Comparison of ENCODE assay signal across 19 cellular contexts in the genomic region with DNA sequence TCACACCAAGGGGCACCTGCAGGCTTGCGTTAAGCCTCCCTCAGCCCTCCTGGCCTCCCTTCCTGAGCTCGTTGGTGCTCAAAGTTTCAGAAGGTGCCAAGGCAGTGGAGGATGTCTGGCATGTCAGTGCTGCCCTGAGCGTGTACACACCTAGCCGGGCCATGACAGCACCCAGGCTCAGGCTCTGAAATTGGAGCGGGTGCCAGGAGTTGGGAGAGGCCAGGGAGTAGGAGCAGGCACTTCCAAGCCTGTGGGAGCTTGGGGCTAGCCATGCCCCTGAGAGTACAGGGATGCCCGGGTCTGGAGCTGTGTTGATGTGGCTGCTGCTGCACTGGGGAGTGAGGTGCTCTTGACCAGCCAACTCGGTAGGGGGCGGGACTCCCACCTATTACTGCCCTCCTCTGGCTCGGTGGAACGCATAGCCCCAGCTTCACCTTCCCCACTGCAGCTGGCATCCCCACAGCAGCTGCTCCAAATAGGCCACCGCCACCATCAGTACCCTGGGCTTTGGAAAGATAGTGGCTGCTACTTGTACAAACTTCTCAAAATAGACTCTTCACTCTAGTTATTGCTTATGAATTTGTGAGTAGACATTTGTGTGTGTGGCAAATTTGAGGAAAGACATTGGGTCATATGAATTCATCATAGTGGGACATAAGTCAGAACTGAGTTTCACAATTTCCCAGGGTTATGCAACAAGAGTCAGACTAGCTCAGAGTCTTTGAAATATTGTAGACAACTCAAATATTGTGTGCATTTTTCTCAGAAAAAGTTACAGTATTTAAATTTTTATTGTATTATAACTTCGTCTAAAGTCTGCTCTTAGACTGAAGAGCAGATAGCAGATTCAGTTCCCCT. TPM values are rescaled to one million over a fixed set of nuclear protein-coding genes. Genes with fewer than 3 reads are reported as not detected.
A peak's percentile ranks its signal among the peaks of the same experiment; 100 is the strongest.
DNase-seq lines count a peak whose midpoint lies in the region; ATAC-seq and TF ChIP-seq lines count a peak whose summit lies in the region.
"Had no signal": no experiment of that assay in that cellular context is flagged by ENCODE, and none has a peak within 500 bp of the region (broad histone marks: within the 10 kb centered on the region; RNA-seq: fewer than 3 reads in every experiment).

No MANE protein-coding gene starts in this region.

- CTCF ChIA-PET in MCF 10A (lab: Yijun Ruan, JAX): interaction anchor here (1.3 to 1.4 kb wide), 2 partner anchors 18 to 23 kb away, joined by 3 to 4 read pairs; no protein-coding TSS in a partner anchor
- CTCF ChIA-PET in mammary epithelial cell (lab: Charles Lee; ENCODE audit: low non-redundant PET): no interaction called here

- no peak overlapping the region for H3K27ac Mint-ChIP-seq in MCF 10A (ENCODE audit: low read depth, unreplicated experiment)
- H3K27ac Mint-ChIP-seq: activated CD4-positive, alpha-beta memory T cell treated with anti-CD3 and anti-CD28 coated beads for 36 hours; activated T-helper 1 cell treated with anti-CD3 and anti-CD28 coated beads, Interleukin-12 subunit alpha, Interleukin-12 subunit beta, Interleukin-2, Interleukin-4 antibody, amounts not matched to agents 30 ng/mL and 10 ng/mL and 1 ng/mL, durations not matched to agents 14 hours and 24 hours and 36 hours; IgD-negative memory B cell had no signal

- in situ Hi-C loops in mammary epithelial cell (cut with MboI; ENCODE audit: low sequenced_read_pairs in 2 of 2): no loop called here

- H3K27me3 ChIP-seq in breast epithelium (no peaks in the 10 kb centered on the region), mammary epithelial cell (ENCODE audit: insufficient read depth, low read length) (no peaks in the 10 kb centered on the region), left lung (no peaks in the 10 kb centered on the region), upper lobe of right lung (no peaks in the 10 kb centered on the region)
- H3K27me3 ChIP-seq: Peyer's patch, thyroid gland had no signal

- no peaks in the 10 kb centered on the region for H3K9me3 Mint-ChIP-seq in MCF 10A (ENCODE audit: unreplicated experiment)

- H3K4me3 Mint-ChIP-seq in MCF 10A (ENCODE audit: unreplicated experiment): no peak overlapping the region
- H3K4me3 Mint-ChIP-seq: activated CD4-positive, alpha-beta memory T cell treated with anti-CD3 and anti-CD28 coated beads for 36 hours; activated T-helper 1 cell treated with anti-CD3 and anti-CD28 coated beads, Interleukin-12 subunit alpha, Interleukin-12 subunit beta, Interleukin-2, Interleukin-4 antibody, amounts not matched to agents 30 ng/mL and 10 ng/mL and 1 ng/mL, durations not matched to agents 14 hours and 24 hours and 36 hours had no signal

- peak; percentile 57 for DNase-seq in MCF 10A (ENCODE audit: unreplicated experiment)
- no peak for DNase-seq in breast epithelium (ENCODE audit: low spot score in 2 of 2)
- peak; percentile 32 for DNase-seq in mammary epithelial cell
- DNase-seq in left lung: no peak
- DNase-seq in upper lobe of right lung: no peak
- DNase-seq in superior temporal gyrus (ENCODE audit: extremely low spot score): no peak
- no peak for DNase-seq in dermis blood vessel endothelial cell
- DNase-seq in NCI-H748 treated with DMSO at 0.1 percent for 48 hours (lab: John Stamatoyannopoulos, UW): no peak
- DNase-seq: activated CD4-positive, alpha-beta memory T cell treated with anti-CD3 and anti-CD28 coated beads for 36 hours; C1 segment of cervical spinal cord; foreskin melanocyte; NCI-H1092; NCI-H2107; NCI-H524 treated with DMSO at 0.1 percent for 48 hours; Peyer's patch; posterior cingulate gyrus; thyroid gland had no signal

- no peaks in the 10 kb centered on the region for H3K36me3 Mint-ChIP-seq in MCF 10A (ENCODE audit: insufficient read depth, unreplicated experiment)
- H3K36me3 Mint-ChIP-seq: IgD-negative memory B cell had no signal

- H3K9me3 ChIP-seq in breast epithelium (peaks cover 17 to 23% of the 10 kb centered on the region in 2 donors), mammary epithelial cell (replicated peaks; ENCODE audit: insufficient read depth, low read length) (no peaks in the 10 kb centered on the region), left lung (peaks cover 0 to 20% of the 10 kb centered on the region in 2 donors), upper lobe of right lung (no peaks in the 10 kb centered on the region)
- H3K9me3 ChIP-seq: Peyer's patch, thyroid gland had no signal

- H3K4me1 Mint-ChIP-seq in MCF 10A (ENCODE audit: insufficient read depth, unreplicated experiment): peaks cover 5% of the 10 kb centered on the region

- no peaks in the 10 kb centered on the region for H4K20me1 ChIP-seq in mammary epithelial cell (ENCODE audit: insufficient read depth, low read length)

- H3K4me3 ChIP-seq in breast epithelium (no peak overlapping the region), mammary epithelial cell (replicated peaks in 1 of 3; ENCODE audit: insufficient read depth in 1 of 3, low read depth in 2 of 3, low read length in 3 of 3) (no peak overlapping the region), left lung (no peak overlapping the region), upper lobe of right lung (no peak overlapping the region)
- H3K4me3 ChIP-seq: Peyer's patch, thyroid gland had no signal

- H3K4me2 ChIP-seq in mammary epithelial cell (ENCODE audit: insufficient read depth, low read depth, low read length): no peak overlapping the region

- H3K27ac ChIP-seq in breast epithelium (no peak overlapping the region), mammary epithelial cell (ENCODE audit: insufficient read depth, low read depth, low read length) (no peak overlapping the region), left lung (peak overlapping the region in 1 of 2 donors; percentile 61), upper lobe of right lung (peak overlapping the region; percentile 47)
- H3K27ac ChIP-seq: Peyer's patch, thyroid gland had no signal

- no peak for TF ChIP-seq POLR2A in breast epithelium (IDR thresholded peaks at IDR 0.05)

- ATAC-seq in left lung (peak; percentile 62), upper lobe of right lung (peak; percentile 73)

- TF ChIP-seq CTCF in MCF 10A (IDR thresholded peaks at IDR 0.05; ENCODE audit: unreplicated experiment) (no peak), breast epithelium (IDR thresholded peaks at IDR 0.05) (no peak), mammary epithelial cell (conservative IDR thresholded peaks at IDR 0.05 in 1 of 2, IDR thresholded peaks at IDR 0.05 in 1 of 2; ENCODE audit: extremely low read depth in 1 of 2, insufficient read depth in 1 of 2, low read depth in 1 of 2, low read length in 2 of 2) (no peak), left lung (IDR thresholded peaks at IDR 0.05) (no peak), upper lobe of right lung (IDR thresholded peaks at IDR 0.05) (no peak)

- H3K36me3 ChIP-seq in breast epithelium: no peaks in the 10 kb centered on the region
- H3K36me3 ChIP-seq in mammary epithelial cell (ENCODE audit: insufficient read depth, low read length): no peaks in the 10 kb centered on the region
- H3K36me3 ChIP-seq in left lung: no peaks in the 10 kb centered on the region
- no peaks in the 10 kb centered on the region for H3K36me3 ChIP-seq in upper lobe of right lung
- H3K36me3 ChIP-seq: Peyer's patch, thyroid gland had no signal

- 85% methylated on average over 12 of the region's 12 CpGs for WGBS in mammary epithelial cell (ENCODE audit: low coverage, missing lambda C conversion rate)

- H3K9ac ChIP-seq in mammary epithelial cell (ENCODE audit: insufficient read depth, low read length): no peak overlapping the region

- H3K27me3 Mint-ChIP-seq in MCF 10A (ENCODE audit: insufficient read depth, unreplicated experiment): no peaks in the 10 kb centered on the region
- H3K27me3 Mint-ChIP-seq: activated CD4-positive, alpha-beta memory T cell treated with anti-CD3 and anti-CD28 coated beads for 36 hours; IgD-negative memory B cell had no signal

- BruUV-seq in MCF 10A (replicated peaks; lab: Mats Ljungman, UMichigan) (no TSS peak), mammary epithelial cell (replicated peaks; lab: Mats Ljungman, UMichigan) (no TSS peak)

- no peak overlapping the region for H2AFZ ChIP-seq in mammary epithelial cell (ENCODE audit: low read depth, low read length)

- H3K4me1 ChIP-seq in breast epithelium: no peaks in the 10 kb centered on the region
- no peaks in the 10 kb centered on the region for H3K4me1 ChIP-seq in mammary epithelial cell (ENCODE audit: insufficient read depth, low read length)
- peaks cover 0 to 18% of the 10 kb centered on the region in 2 donors for H3K4me1 ChIP-seq in left lung
- no peaks in the 10 kb centered on the region for H3K4me1 ChIP-seq in upper lobe of right lung
- H3K4me1 ChIP-seq: Peyer's patch, thyroid gland had no signal

- H3K79me2 ChIP-seq in mammary epithelial cell (ENCODE audit: insufficient read depth, low read length): no peaks in the 10 kb centered on the region

- POLR2A ChIA-PET in MCF 10A (lab: Yijun Ruan, JAX): interaction anchor here (0.5 to 1.2 kb wide), 5 partner anchors 14 to 177 kb away, joined by 3 to 5 read pairs (median 3); no protein-coding TSS in a partner anchor

- intact Hi-C loops in MCF 10A (cut with micrococcal nuclease) (no loop called here), breast epithelium (cut with DNase I; ENCODE audit: low total_unique reads) (no loop called here), mammary epithelial cell (cut with micrococcal nuclease) (no loop called here), left lung (cut with DNase I) (no loop called here), upper lobe of right lung (cut with DNase I) (no loop called here)

- dilution Hi-C loops in mammary epithelial cell (cut with HindIII; ENCODE audit: low sequenced_read_pairs): no loop called here

RNA-seq across cellular contexts. Expression of gene PCARE, which starts 6.8 kb away (rescaled TPM):
- not detected in 2 replicates for total RNA-seq in MCF 10A (2022)
- not detected for total RNA-seq in breast epithelium
- under 1 TPM in 1 of 2 donors, not detected in 1; under 0.01 TPM for total RNA-seq in mammary epithelial cell
- 0.05 TPM for polyA plus RNA-seq in mammary epithelial cell
- polyA minus RNA-seq in mammary epithelial cell: not detected
- under 1 TPM; 0.05 to 0.23 TPM for total RNA-seq in left lung
- total RNA-seq in upper lobe of right lung: 0.55 TPM
- total RNA-seq in dermis blood vessel endothelial cell: under 0.01 TPM in 1 of 2 replicates, not detected in the other
- total RNA-seq: activated CD4-positive, alpha-beta memory T cell treated with anti-CD3 and anti-CD28 coated beads for 36 hours; activated T-helper 1 cell treated with anti-CD3 and anti-CD28 coated beads, Interleukin-12 subunit alpha, Interleukin-12 subunit beta, Interleukin-2, Interleukin-4 antibody, amounts not matched to agents 30 ng/mL and 10 ng/mL and 1 ng/mL, durations not matched to agents 14 hours and 24 hours and 36 hours; Peyer's patch had no signal
- polyA plus RNA-seq: IgD-negative memory B cell had no signal

RNA-seq across cellular contexts. Expression of gene CLIP4, which starts 34.1 kb away (rescaled TPM):
- 77.8 and 97.7 TPM in 2 replicates for total RNA-seq in MCF 10A (2022)
- total RNA-seq in breast epithelium: 100 to 1,000 TPM in 1 of 3 donors, 10 to 100 TPM in 2; 67.2 to 146 (median 76.8) TPM
- total RNA-seq in mammary epithelial cell: 100 to 1,000 TPM in 1 of 2 donors, 10 to 100 TPM in 1; 89.8 to 257 TPM
- 37.2 TPM for polyA plus RNA-seq in mammary epithelial cell
- polyA minus RNA-seq in mammary epithelial cell: 51.4 TPM
- 10 to 100 TPM; 40.1 to 49.2 TPM for total RNA-seq in left lung
- total RNA-seq in upper lobe of right lung: 61.1 TPM
- 9.5 and 12.3 TPM in 2 replicates for total RNA-seq in dermis blood vessel endothelial cell

Comparison
In these comparisons a context has a peak if more than half of its experiments do, and no peak if none do; other contexts are left out.
1. DNase-seq: peak in MCF 10A (single experiment) and mammary epithelial cell (single experiment); none in breast epithelium (0 of 2), left lung (0 of 2), upper lobe of right lung (single experiment), superior temporal gyrus (single experiment), dermis blood vessel endothelial cell (single experiment) and NCI-H748 treated with DMSO at 0.1 percent for 48 hours (single experiment).